Comparison of ENCODE assay signal across 8 cellular contexts in genomic region chr2:199456383-199457146, GRCh38. TPM values are rescaled to one million over a fixed set of nuclear protein-coding genes. Genes with fewer than 3 reads are reported as not detected.
DNase-seq lines count a peak whose midpoint lies in the region; ATAC-seq and TF ChIP-seq lines count a peak whose summit lies in the region.

No MANE protein-coding gene starts in this region.

- ATAC-seq in HG02938 (IDR thresholded peaks at IDR 0.05; ENCODE audit: unreplicated experiment) (no peak), GM19328 (IDR thresholded peaks at IDR 0.05; ENCODE audit: unreplicated experiment) (no peak), GM21360 (IDR thresholded peaks at IDR 0.05; ENCODE audit: unreplicated experiment) (no peak)

- no peaks in the 10 kb centered on the region for H3K9me3 ChIP-seq in OCI-LY1 (ENCODE audit: low read length)
- H3K9me3 ChIP-seq in trophoblast cell (ENCODE audit: insufficient read depth, low read depth, low read length) = no peaks in the 10 kb centered on the region

- WGBS in trophoblast cell (ENCODE audit: extremely low coverage, insufficient coverage, insufficient read length) = no CpG with 5 or more reads among the region's 44 CpGs

- H4K91ac ChIP-seq in trophoblast cell (ENCODE audit: low read depth, low read length) = no peak overlapping the region

- H3K27me3 ChIP-seq in OCI-LY1 (ENCODE audit: insufficient read depth, low read length) (no peaks in the 10 kb centered on the region), trophoblast cell (ENCODE audit: insufficient read depth, low read length) (peaks cover 37% of the 10 kb centered on the region)

- H3K36me3 ChIP-seq in OCI-LY1 (ENCODE audit: insufficient read depth, low read length) (no peaks in the 10 kb centered on the region), trophoblast cell (ENCODE audit: control insufficient read depth in 1 of 2, insufficient read depth in 2 of 2, low read length in 2 of 2) (no peaks in the 10 kb centered on the region)

- no peak overlapping the region for H4K12ac ChIP-seq in trophoblast cell (ENCODE audit: low read depth, low read length)

- H3K27ac ChIP-seq in OCI-LY1 (ENCODE audit: low read depth, low read length, poor library complexity, severe bottlenecking) (peak overlapping the region; percentile 84), trophoblast cell (ENCODE audit: low read depth, low read length) (no peak overlapping the region)

- H2BK12ac ChIP-seq in trophoblast cell (ENCODE audit: low read length) = no peak overlapping the region

- no peaks in the 10 kb centered on the region for H3K9me2 ChIP-seq in OCI-LY1 (ENCODE audit: low read depth, low read length)

- H3K79me2 ChIP-seq in OCI-LY1 (ENCODE audit: insufficient read depth, low read length) = peaks cover 34% of the 10 kb centered on the region
- H3K79me2 ChIP-seq in trophoblast cell (ENCODE audit: control insufficient read depth, insufficient read depth, low read length, poor library complexity) = no peaks in the 10 kb centered on the region

- no peak overlapping the region for H3K23ac ChIP-seq in trophoblast cell (ENCODE audit: low read length)

- H3K9ac ChIP-seq in OCI-LY1 (ENCODE audit: low read length) (peak overlapping the region; percentile 82), trophoblast cell (ENCODE audit: low read length) (no peak overlapping the region)

- no peaks in the 10 kb centered on the region for H4K20me1 ChIP-seq in OCI-LY1 (ENCODE audit: insufficient read depth, low read length)

- H3K18ac ChIP-seq in trophoblast cell (ENCODE audit: low read length) = no peak overlapping the region

- H3K4me1 ChIP-seq in OCI-LY1 (ENCODE audit: insufficient read depth, low read length, severe bottlenecking) = peaks cover 46% of the 10 kb centered on the region
- H3K4me1 ChIP-seq in trophoblast cell (ENCODE audit: control insufficient read depth in 1 of 2, insufficient read depth in 2 of 2, low read length in 2 of 2) = peaks cover 9 to 16% of the 10 kb centered on the region in 2 experiments

- TF ChIP-seq CTCF in OCI-LY1 (IDR thresholded peaks at IDR 0.05; ENCODE audit: low read length) = no peak
- no peak for TF ChIP-seq CTCF in epithelial cell of proximal tubule (conservative IDR thresholded peaks at IDR 0.05; ENCODE audit: low read depth, low read length)

- no peaks in the 10 kb centered on the region; the same call in 1 of the 2 replicates for H3F3A ChIP-seq in OCI-LY1 (ENCODE audit: insufficient read depth, low read length)

- H3K4me2 ChIP-seq in OCI-LY1 (ENCODE audit: low read length) (peak overlapping the region; percentile 84), trophoblast cell (ENCODE audit: low read length) (peak overlapping the region; percentile 78)

- peaks cover 8% of the 10 kb centered on the region for H3K79me1 ChIP-seq in trophoblast cell (ENCODE audit: low read length)

- H3K4ac ChIP-seq in trophoblast cell (ENCODE audit: low read depth, low read length) = no peak overlapping the region

- H2BK5ac ChIP-seq in trophoblast cell (ENCODE audit: low read depth, low read length, poor library complexity) = no peak overlapping the region

- H2AK5ac ChIP-seq in trophoblast cell (ENCODE audit: low read length) = no peak overlapping the region

- no peak overlapping the region for H4K8ac ChIP-seq in trophoblast cell (ENCODE audit: low read depth, low read length)

- H2AFZ ChIP-seq in OCI-LY1 (ENCODE audit: low read length) (no peak overlapping the region), trophoblast cell (ENCODE audit: insufficient read depth, low read length, poor library complexity) (no peak overlapping the region)

- H3K14ac ChIP-seq in trophoblast cell (ENCODE audit: low read length) = no peak overlapping the region

- H3K4me3 ChIP-seq in GM08714 (ENCODE audit: low read length) = peak overlapping the region; percentile 18; the same call in 1 of the 2 replicates
- H3K4me3 ChIP-seq in OCI-LY1 (ENCODE audit: low read depth, low read length, poor library complexity, severe bottlenecking) = peak overlapping the region; percentile 81
- H3K4me3 ChIP-seq in epithelial cell of proximal tubule (ENCODE audit: low read depth, low read length) = peak overlapping the region; percentile 82
- H3K4me3 ChIP-seq in trophoblast cell (ENCODE audit: low read depth, low read length) = no peak overlapping the region

- no peak overlapping the region for H2BK120ac ChIP-seq in trophoblast cell (ENCODE audit: insufficient read depth, low read length, poor library complexity)

- DNase-seq in epithelial cell of proximal tubule (ENCODE audit: low read depth) (no peak), trophoblast cell (peak in 1 of 2 donors; percentile 7), CD1c-positive myeloid dendritic cell (ENCODE audit: extremely low spot score) (no peak)

RNA-seq across cellular contexts. Expression of gene SATB2, which starts 1.2 kb away (rescaled TPM):
- 1.8 and 2.7 TPM in 2 replicates for total RNA-seq in epithelial cell of proximal tubule
- 0.37 and 0.44 TPM in 2 replicates for polyA plus RNA-seq in trophoblast cell (2013)
